In the genomic region with DNA sequence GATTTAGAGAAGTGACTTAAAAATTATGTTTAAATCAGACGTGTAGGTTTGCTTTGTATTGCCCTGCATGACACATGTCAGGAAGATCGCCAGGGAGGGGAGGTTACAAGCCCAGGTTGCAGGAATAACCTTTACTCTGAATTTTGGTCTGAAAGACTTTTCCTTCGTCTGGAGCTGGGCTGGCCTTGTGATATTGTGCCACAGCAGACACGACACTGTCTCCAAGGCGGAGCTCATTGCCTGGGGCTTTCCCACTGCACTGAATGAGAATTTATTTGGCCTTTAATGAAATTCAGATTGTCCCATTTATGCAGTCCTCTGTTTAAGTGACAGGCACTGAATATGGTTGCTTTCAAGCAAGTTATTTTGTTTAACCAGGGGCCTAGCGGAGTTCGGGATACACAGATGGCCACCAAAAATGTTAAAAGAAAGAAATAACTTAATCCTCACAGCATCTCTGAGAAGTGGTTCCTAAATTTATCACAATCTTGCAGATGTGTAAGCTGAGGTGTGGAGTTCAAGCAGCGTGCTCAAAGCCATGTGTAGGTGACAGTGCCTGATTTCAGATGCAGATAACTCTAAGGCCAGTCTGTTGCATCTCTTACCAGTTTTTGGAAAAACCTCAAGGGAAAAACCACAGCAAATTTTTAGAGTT, we compare ENCODE assay signal across 1 cellular context.
TF ChIP-seq lines count a peak whose summit lies in the region.

No MANE protein-coding gene starts in this region.

TF ChIP-seq in SK-N-SH, 30 proteins besides CTCF, POLR2A, EP300 and RAD21 (continued from another document):
- TF ChIP-seq, protein P1, sequence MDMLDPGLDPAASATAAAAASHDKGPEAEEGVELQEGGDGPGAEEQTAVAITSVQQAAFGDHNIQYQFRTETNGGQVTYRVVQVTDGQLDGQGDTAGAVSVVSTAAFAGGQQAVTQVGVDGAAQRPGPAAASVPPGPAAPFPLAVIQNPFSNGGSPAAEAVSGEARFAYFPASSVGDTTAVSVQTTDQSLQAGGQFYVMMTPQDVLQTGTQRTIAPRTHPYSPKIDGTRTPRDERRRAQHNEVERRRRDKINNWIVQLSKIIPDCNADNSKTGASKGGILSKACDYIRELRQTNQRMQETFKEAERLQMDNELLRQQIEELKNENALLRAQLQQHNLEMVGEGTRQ (IDR thresholded peaks at IDR 0.05; ENCODE audit: borderline replicate concordance, low read depth, low read length): no peak
- TF ChIP-seq FOSL2 (IDR thresholded peaks at IDR 0.05; ENCODE audit: borderline replicate concordance, low read depth) (no peak), SMC3 (IDR thresholded peaks at IDR 0.05; ENCODE audit: low read depth, low read length) (no peak), GABPA (IDR thresholded peaks at IDR 0.05; ENCODE audit: low read depth) (no peak), CHD2 (IDR thresholded peaks at IDR 0.05; ENCODE audit: low read length, partially characterized antibody) (no peak), RFX5 (IDR thresholded peaks at IDR 0.05; ENCODE audit: low read length) (no peak), GATA2 (CRISPR knock-in tag; IDR thresholded peaks at IDR 0.05) (no peak), RXRA (IDR thresholded peaks at IDR 0.05; ENCODE audit: borderline replicate concordance, low read depth) (no peak), JUND (IDR thresholded peaks at IDR 0.05) (no peak), TEAD4 (IDR thresholded peaks at IDR 0.05; ENCODE audit: borderline replicate concordance, insufficient read depth) (no peak), TCF12 (IDR thresholded peaks at IDR 0.05) (no peak), NRF1 (IDR thresholded peaks at IDR 0.05; ENCODE audit: low read depth, low read length) (no peak), POLR2AphosphoS5 (IDR thresholded peaks at IDR 0.05; ENCODE audit: low read depth, low read length) (no peak)
- TF ChIP-seq, protein P2, sequence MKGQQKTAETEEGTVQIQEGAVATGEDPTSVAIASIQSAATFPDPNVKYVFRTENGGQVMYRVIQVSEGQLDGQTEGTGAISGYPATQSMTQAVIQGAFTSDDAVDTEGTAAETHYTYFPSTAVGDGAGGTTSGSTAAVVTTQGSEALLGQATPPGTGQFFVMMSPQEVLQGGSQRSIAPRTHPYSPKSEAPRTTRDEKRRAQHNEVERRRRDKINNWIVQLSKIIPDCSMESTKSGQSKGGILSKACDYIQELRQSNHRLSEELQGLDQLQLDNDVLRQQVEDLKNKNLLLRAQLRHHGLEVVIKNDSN (IDR thresholded peaks at IDR 0.05; ENCODE audit: borderline replicate concordance, low read depth): no peak
